In the genomic region with DNA sequence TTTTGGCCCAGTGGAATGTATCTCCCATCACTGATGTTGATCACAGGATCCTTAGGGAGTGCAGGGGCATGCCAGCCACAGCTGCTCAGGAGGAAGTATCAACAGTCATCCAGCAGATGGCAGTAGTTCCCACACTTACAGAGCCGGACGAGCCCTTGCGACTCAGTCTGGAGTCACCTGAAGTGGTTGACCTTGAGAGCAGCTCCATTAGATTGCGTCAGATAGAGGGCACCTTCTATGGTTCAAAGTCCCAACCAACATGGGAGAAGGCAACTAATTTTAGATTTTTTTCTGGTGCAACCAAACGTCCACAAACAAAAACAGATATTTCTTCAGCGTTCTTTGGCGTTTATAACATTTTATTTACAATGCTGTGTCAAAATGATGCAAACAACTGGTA, we compare ENCODE assay signal across 8 cellular contexts.
DNase-seq lines count a peak whose midpoint lies in the region; ATAC-seq, FAIRE-seq and TF ChIP-seq lines count a peak whose summit lies in the region.

No MANE protein-coding gene starts in this region.

- H3K27ac ChIP-seq in mammary epithelial cell (ENCODE audit: insufficient read depth, low read depth, low read length) (no peak overlapping the region), kidney (ENCODE audit: low read depth in 2 of 2, low read length in 2 of 2) (no peak overlapping the region)

- H3K9ac ChIP-seq in mammary epithelial cell (ENCODE audit: insufficient read depth, low read length) (no peak overlapping the region), kidney (ENCODE audit: low read length in 2 of 2) (no peak overlapping the region)

- TF ChIP-seq CTCF in AG09319 (IDR thresholded peaks at IDR 0.05; ENCODE audit: low read depth, low read length) (peak; percentile 89), mammary epithelial cell (conservative IDR thresholded peaks at IDR 0.05 in 1 of 2, IDR thresholded peaks at IDR 0.05 in 1 of 2; ENCODE audit: extremely low read depth in 1 of 2, insufficient read depth in 1 of 2, low read depth in 1 of 2, low read length in 2 of 2) (peak; percentile 86 to 92), kidney (IDR thresholded peaks at IDR 0.05; ENCODE audit: borderline replicate concordance, extremely low read depth, insufficient read depth) (peak; percentile 70)

- H3K4me3 ChIP-seq in mammary epithelial cell (replicated peaks in 1 of 3; ENCODE audit: insufficient read depth in 1 of 3, low read depth in 2 of 3, low read length in 3 of 3) = no peak overlapping the region
- H3K4me3 ChIP-seq in kidney (ENCODE audit: low read length in 2 of 2) = no peak overlapping the region

- no peak overlapping the region for H2AFZ ChIP-seq in mammary epithelial cell (ENCODE audit: low read depth, low read length)

- H3K4me1 ChIP-seq in mammary epithelial cell (ENCODE audit: insufficient read depth, low read length) (no peaks in the 10 kb centered on the region), kidney (ENCODE audit: control insufficient read depth in 1 of 2, insufficient read depth in 1 of 2, low read depth in 1 of 2, low read length in 2 of 2) (no peaks in the 10 kb centered on the region)

- 23% methylated on average over 7 of the region's 7 CpGs for WGBS in mammary epithelial cell (ENCODE audit: low coverage, missing lambda C conversion rate)

- in situ Hi-C loops in mammary epithelial cell (cut with MboI; ENCODE audit: low sequenced_read_pairs in 2 of 2) = no loop called here

- no peak overlapping the region for H3K4me2 ChIP-seq in mammary epithelial cell (ENCODE audit: insufficient read depth, low read depth, low read length)

- dilution Hi-C loops in mammary epithelial cell (cut with HindIII; ENCODE audit: low sequenced_read_pairs) = no loop called here

- peak; percentile 100 for ATAC-seq in GM18867 (IDR thresholded peaks at IDR 0.05; ENCODE audit: unreplicated experiment)
- ATAC-seq in HG03045 (IDR thresholded peaks at IDR 0.05; ENCODE audit: unreplicated experiment) = peak; percentile 83

- H3K9me3 ChIP-seq in mammary epithelial cell (replicated peaks; ENCODE audit: insufficient read depth, low read length) (no peaks in the 10 kb centered on the region), kidney (ENCODE audit: control insufficient read depth in 1 of 2, low read length in 2 of 2) (no peaks in the 10 kb centered on the region)

- DNase-seq in AG09319 (ENCODE audit: extremely low read depth, low read depth) = peak; percentile 23
- DNase-seq in NCI-H2029 (lab: John Stamatoyannopoulos, UW) = peak; percentile 76
- DNase-seq in T-helper 9 cell = peak; percentile 1
- DNase-seq in mammary epithelial cell = peak; percentile 50
- DNase-seq in kidney = peak; percentile 69
- DNase-seq in stimulated activated CD4-positive, alpha-beta T cell treated with anti-CD3 and anti-CD28 coated beads, Interleukin-4, amount 100 ng/mL, for 24 hours = peak; percentile 44

- no peaks in the 10 kb centered on the region for H3K79me2 ChIP-seq in mammary epithelial cell (ENCODE audit: insufficient read depth, low read length)

- no TSS peak for BruUV-seq in mammary epithelial cell (replicated peaks; lab: Mats Ljungman, UMichigan)

- H3K36me3 ChIP-seq in mammary epithelial cell (ENCODE audit: insufficient read depth, low read length) (no peaks in the 10 kb centered on the region), kidney (ENCODE audit: control insufficient read depth in 1 of 2, insufficient read depth in 2 of 2, low read length in 2 of 2) (no peaks in the 10 kb centered on the region)

- peak; percentile 51 for FAIRE-seq in kidney (lab: Jason Lieb, UNC)

- H4K20me1 ChIP-seq in mammary epithelial cell (ENCODE audit: insufficient read depth, low read length) = no peaks in the 10 kb centered on the region

- H3K27me3 ChIP-seq in mammary epithelial cell (ENCODE audit: insufficient read depth, low read length) = peaks cover 3% of the 10 kb centered on the region

- CTCF ChIA-PET in mammary epithelial cell (lab: Charles Lee; ENCODE audit: low non-redundant PET) = interaction anchor here (0.6 to 0.8 kb wide), 6 partner anchors 33 to 427 kb away, joined by 3 to 6 read pairs (median 3); no protein-coding TSS in a partner anchor

- intact Hi-C loops in mammary epithelial cell (cut with micrococcal nuclease) = loop anchor here (1.0 to 2.0 kb wide), 4 partner anchors 21 to 426 kb away; no protein-coding TSS in a partner anchor
- intact Hi-C loops in kidney (cut with DNase I) = no loop called here

Comparison
In these comparisons a context has a peak if more than half of its experiments do, and no peak if none do; other contexts are left out.
1. DNase-seq: peak in every context shown above with its lines; median percentile 76 in NCI-H2029; 69 in kidney; 50 in mammary epithelial cell; 44 in stimulated activated CD4-positive, alpha-beta T cell treated with anti-CD3 and anti-CD28 coated beads, Interleukin-4, amount 100 ng/mL, for 24 hours; 23 in AG09319; 1 in T-helper 9 cell.